Comparison of ENCODE assay signal across 24 cellular contexts in genomic region chr10:132076578-132077081, GRCh38.
"Had no signal": no experiment of that assay in that cellular context is flagged by ENCODE, and none has a peak within 500 bp of the region (broad histone marks: within the 10 kb centered on the region; RNA-seq: fewer than 3 reads in every experiment).

No MANE protein-coding gene starts in this region.

- H3K4me1 ChIP-seq: esophagus muscularis mucosa, gastroesophageal sphincter, right lobe of liver, testis had no signal

- H3K9me3 ChIP-seq: ovary, right lobe of liver, testis had no signal

- H3K27ac Mint-ChIP-seq: activated naive CD4-positive, alpha-beta T cell treated with anti-CD3 and anti-CD28 coated beads, Interleukin-2, amount 50 U/mL, for 24 hours; brain; effector memory CD8-positive, alpha-beta T cell; mesothelial cell of epicardium; naive thymus-derived CD8-positive, alpha-beta T cell; stimulated activated naive B cell treated with anti-CD40 and anti-IgM and Interleukin-4, amounts not matched to agents 10 μg/mL and 1 μg/mL and 100 μg/mL, for 72 hours; T-helper 1 cell treated with Interleukin-12 subunit alpha and Interleukin-12 subunit beta and Interleukin-4 antibody, amounts not matched to agents 30 μg/mL and 1 μg/mL, for 36 hours had no signal

- H3K4me1 Mint-ChIP-seq: activated naive CD4-positive, alpha-beta T cell treated with anti-CD3 and anti-CD28 coated beads, Interleukin-2, amount 50 U/mL, for 24 hours; brain; mesothelial cell of epicardium; naive thymus-derived CD8-positive, alpha-beta T cell; stimulated activated naive B cell treated with anti-CD40 and anti-IgM and Interleukin-4, amounts not matched to agents 10 μg/mL and 1 μg/mL and 100 μg/mL, for 72 hours had no signal

- H3K36me3 Mint-ChIP-seq: mesothelial cell of epicardium; naive thymus-derived CD8-positive, alpha-beta T cell; WTC11 had no signal

- H3K4me3 Mint-ChIP-seq: activated naive CD4-positive, alpha-beta T cell treated with anti-CD3 and anti-CD28 coated beads, Interleukin-2, amount 50 U/mL, for 24 hours; brain; effector memory CD8-positive, alpha-beta T cell; mesothelial cell of epicardium; naive thymus-derived CD8-positive, alpha-beta T cell; stimulated activated naive B cell treated with anti-CD40 and anti-IgM and Interleukin-4, amounts not matched to agents 10 μg/mL and 1 μg/mL and 100 μg/mL, for 72 hours; T-helper 1 cell treated with Interleukin-12 subunit alpha and Interleukin-12 subunit beta and Interleukin-4 antibody, amounts not matched to agents 30 μg/mL and 1 μg/mL, for 36 hours; WTC11 had no signal

- DNase-seq: activated gamma-delta T cell treated with Interleukin-2 at 50 U/mL for 16 hours; activated T-cell treated with anti-CD3 and anti-CD28 coated beads, Interleukin-2, amount 50 U/mL, for 1 hour; anterior cingulate cortex; central memory CD4-positive, alpha-beta T cell; effector memory CD8-positive, alpha-beta T cell; hypothalamus; left colon; naive thymus-derived CD8-positive, alpha-beta T cell; ovary; stimulated activated CD4-positive, alpha-beta T cell treated with anti-CD3 and anti-CD28 coated beads, Interleukin-2, amount 100 ng/mL, for 24 hours; stimulated activated CD8-positive, alpha-beta memory T cell treated with anti-CD3 and anti-CD28 coated beads, Interleukin-4, amount 100 ng/mL, for 48 hours; stimulated activated naive B cell treated with anti-CD40 and anti-IgM and Interleukin-4, amounts not matched to agents 10 μg/mL and 1 μg/mL and 100 μg/mL, for 72 hours; T1000; testis; trophoblast cell had no signal

- H3K9me3 Mint-ChIP-seq: effector memory CD8-positive, alpha-beta T cell; T-helper 1 cell treated with Interleukin-12 subunit alpha and Interleukin-12 subunit beta and Interleukin-4 antibody, amounts not matched to agents 30 μg/mL and 1 μg/mL, for 36 hours had no signal

- H3K27ac ChIP-seq: esophagus muscularis mucosa, gastroesophageal sphincter, ovary, right lobe of liver, skin epidermis, testis had no signal

- H3K36me3 ChIP-seq: esophagus muscularis mucosa, gastroesophageal sphincter, ovary, right lobe of liver had no signal

- ATAC-seq: effector memory CD8-positive, alpha-beta T cell; gastroesophageal sphincter; left colon; naive thymus-derived CD8-positive, alpha-beta T cell; stimulated activated naive B cell treated with anti-CD40 and anti-IgM and Interleukin-4, amounts not matched to agents 10 μg/mL and 1 μg/mL and 100 μg/mL, for 72 hours; WTC11 had no signal

- H3K27me3 ChIP-seq: esophagus muscularis mucosa, gastroesophageal sphincter, ovary, right lobe of liver, testis had no signal

- H3K4me3 ChIP-seq: esophagus muscularis mucosa, gastroesophageal sphincter, ovary, right lobe of liver, skin epidermis, testis had no signal
